Comparison of ENCODE assay signal across 23 cellular contexts in genomic region chr5:147701468-147701867, GRCh38.
"Had no signal": no experiment of that assay in that cellular context is flagged by ENCODE, and none has a peak within 500 bp of the region (broad histone marks: within the 10 kb centered on the region; RNA-seq: fewer than 3 reads in every experiment).

No MANE protein-coding gene starts in this region.

- ATAC-seq: HepG2, Panc1, PC-3 had no signal

- H3K27ac ChIP-seq: SJSA1 had no signal

- DNase-seq: IMR-90; Karpas-422; KG1; MG63; NCI-H1092; NCI-H1105 treated with DMSO at 0.1 percent for 48 hours; NCI-H1436 treated with DMSO at 0.1 percent for 48 hours; NCI-H1694; NCI-H187 treated with DMSO at 0.1 percent for 48 hours; NCI-H2029 treated with DMSO at 0.1 percent for 48 hours; NCI-H2107; NCI-H2171 treated with DMSO at 0.1 percent for 48 hours; NCI-H446; NCI-H510A; NCI-H524 treated with DMSO at 0.1 percent for 48 hours; NCI-H748 treated with DMSO at 0.1 percent for 48 hours; NK-92 treated with Interleukin-12 subunit alpha and Interleukin-12 subunit beta, amount 100 ng/mL, for 24 hours; PC-3; Right ventricle myocardium superior; SIG-M5 had no signal
